Comparison of ENCODE assay signal across 30 cellular contexts in the genomic region with DNA sequence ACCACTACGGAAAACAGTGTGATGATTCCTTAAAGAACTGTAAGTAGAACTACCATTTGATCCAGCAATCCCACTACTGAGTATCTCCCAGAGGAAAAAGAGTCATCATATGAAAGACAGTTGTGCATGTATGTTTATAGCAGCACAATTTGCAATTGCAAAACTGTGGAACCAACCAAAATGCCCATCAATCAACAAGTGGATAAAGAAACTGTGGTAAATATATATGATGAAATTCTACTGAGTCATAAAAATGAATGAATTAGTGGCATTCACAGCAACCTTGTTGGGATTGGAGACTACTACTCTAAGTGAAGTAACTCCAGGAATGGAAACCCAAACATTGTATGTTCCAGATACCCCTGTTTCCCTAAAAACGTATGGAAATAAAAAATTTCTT.
"Had no signal": no experiment of that assay in that cellular context is flagged by ENCODE, and none has a peak within 500 bp of the region (broad histone marks: within the 10 kb centered on the region; RNA-seq: fewer than 3 reads in every experiment).

No MANE protein-coding gene starts in this region.

- H3K36me3 ChIP-seq: gastroesophageal sphincter, heart left ventricle, right lobe of liver, suprapubic skin, transverse colon, upper lobe of right lung, vagina had no signal

- H3K4me1 ChIP-seq: foreskin keratinocyte, gastroesophageal sphincter, heart left ventricle, parathyroid adenoma, right lobe of liver, suprapubic skin, transverse colon, upper lobe of right lung, vagina had no signal

- H3K9me3 ChIP-seq: right lobe of liver, upper lobe of right lung, vagina had no signal

- DNase-seq: dorsolateral prefrontal cortex; effector CD4-positive, alpha-beta T cell; foreskin keratinocyte; heart left ventricle; kidney; mesenchymal stem cell; mucosa of descending colon; naive B cell; right lobe of liver; small intestine; stimulated activated CD4-positive, alpha-beta T cell treated with anti-CD3 and anti-CD28 coated beads, Interleukin-1b, Interleukin-23, amount 100 ng/mL, for 48 hours; stimulated activated CD4-positive, alpha-beta T cell treated with anti-CD3 and anti-CD28 coated beads, Interleukin-4, amount 100 ng/mL, for 1 hour; stimulated activated CD8-positive, alpha-beta memory T cell treated with anti-CD3 and anti-CD28 coated beads, Interleukin-4, amount 100 ng/mL, for 48 hours; stimulated activated naive CD4-positive, alpha-beta T cell; stimulated activated naive CD8-positive, alpha-beta T cell treated with anti-CD3 and anti-CD28 coated beads, Interleukin-15, amount 100 ng/mL, for 72 hours; transverse colon; upper lobe of right lung had no signal

- FAIRE-seq: kidney, small intestine had no signal

- H3K9ac ChIP-seq: parathyroid adenoma had no signal

- H3K36me3 Mint-ChIP-seq: naive B cell; natural killer cell treated with Interleukin-12 subunit alpha and Interleukin-12 subunit beta and Interleukin-15 and Interleukin-18, amount 100 ng/mL, for 72 hours had no signal

- H3K4me1 Mint-ChIP-seq: naive B cell; neural crest cell; stimulated activated naive CD8-positive, alpha-beta T cell treated with anti-CD3 and anti-CD28 coated beads, Interleukin-15, amount 100 ng/mL, for 72 hours had no signal

- H3K27ac Mint-ChIP-seq: mesothelial cell of epicardium; naive B cell; natural killer cell treated with Interleukin-12 subunit alpha and Interleukin-12 subunit beta and Interleukin-15 and Interleukin-18, amount 100 ng/mL, for 72 hours; progenitor cell of endocrine pancreas; stimulated activated naive CD8-positive, alpha-beta T cell treated with anti-CD3 and anti-CD28 coated beads, Interleukin-15, amount 100 ng/mL, for 72 hours had no signal

- H3K27me3 Mint-ChIP-seq: naive B cell; natural killer cell treated with Interleukin-12 subunit alpha and Interleukin-12 subunit beta and Interleukin-15 and Interleukin-18, amount 100 ng/mL, for 72 hours; progenitor cell of endocrine pancreas; stimulated activated naive CD8-positive, alpha-beta T cell treated with anti-CD3 and anti-CD28 coated beads, Interleukin-15, amount 100 ng/mL, for 72 hours had no signal

- H3K4me3 Mint-ChIP-seq: mesothelial cell of epicardium; naive B cell; natural killer cell treated with Interleukin-12 subunit alpha and Interleukin-12 subunit beta and Interleukin-15 and Interleukin-18, amount 100 ng/mL, for 72 hours; neural crest cell; stimulated activated naive CD8-positive, alpha-beta T cell treated with anti-CD3 and anti-CD28 coated beads, Interleukin-15, amount 100 ng/mL, for 72 hours had no signal

- ATAC-seq: esophagus mucosa; foreskin keratinocyte; gastroesophageal sphincter; heart left ventricle; left lobe of liver; mucosa of descending colon; natural killer cell treated with Interleukin-12 subunit alpha and Interleukin-12 subunit beta and Interleukin-15 and Interleukin-18, amount 100 ng/mL, for 72 hours; right lobe of liver; stimulated activated naive CD8-positive, alpha-beta T cell treated with anti-CD3 and anti-CD28 coated beads, Interleukin-15, amount 100 ng/mL, for 72 hours; upper lobe of right lung had no signal

- H3K4me3 ChIP-seq: dorsolateral prefrontal cortex, gastroesophageal sphincter, heart left ventricle, hepatocyte, lung, mucosa of descending colon, right lobe of liver, suprapubic skin, transverse colon, upper lobe of right lung, vagina had no signal

- H3K4me2 ChIP-seq: hepatocyte had no signal

- H3K27ac ChIP-seq: dorsolateral prefrontal cortex, epithelial cell of prostate, foreskin keratinocyte, gastroesophageal sphincter, heart left ventricle, hepatocyte, parathyroid adenoma, right lobe of liver, suprapubic skin, transverse colon, upper lobe of right lung, vagina had no signal

- H3K79me2 ChIP-seq: hepatocyte, parathyroid adenoma had no signal

- H3K27me3 ChIP-seq: dorsolateral prefrontal cortex, foreskin keratinocyte, gastroesophageal sphincter, heart left ventricle, hepatocyte, right lobe of liver, suprapubic skin, transverse colon, upper lobe of right lung, vagina had no signal

- H2AFZ ChIP-seq: hepatocyte, parathyroid adenoma had no signal
